Comparison of ENCODE assay signal across 23 cellular contexts in the genomic region with DNA sequence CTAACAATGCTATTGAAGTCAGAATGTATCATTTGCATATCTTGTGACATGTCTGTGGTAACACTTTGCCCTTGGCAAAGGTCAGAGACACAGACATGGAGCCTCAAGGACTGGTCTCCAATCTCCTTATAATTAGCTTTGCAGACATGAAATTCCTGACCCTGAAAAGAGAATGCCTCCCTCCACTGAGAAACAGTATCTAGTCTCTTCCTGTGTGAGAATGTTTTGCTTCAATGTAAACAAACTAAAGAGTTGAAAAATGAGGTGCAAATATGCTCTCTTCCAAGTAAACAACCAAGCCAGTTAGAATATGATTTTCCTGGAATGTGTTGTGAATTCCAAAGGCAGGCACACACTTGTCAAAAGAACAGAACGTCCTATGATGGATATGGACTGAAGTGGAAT.
A peak's percentile ranks its signal among the peaks of the same experiment; 100 is the strongest.
DNase-seq lines count a peak whose midpoint lies in the region; ATAC-seq, FAIRE-seq and TF ChIP-seq lines count a peak whose summit lies in the region.
"Had no signal": no experiment of that assay in that cellular context is flagged by ENCODE, and none has a peak within 500 bp of the region (broad histone marks: within the 10 kb centered on the region; RNA-seq: fewer than 3 reads in every experiment).

No MANE protein-coding gene starts in this region.

- H3K9me1 ChIP-seq in IMR-90 (ENCODE audit: insufficient read depth, low read length): peaks cover 3% of the 10 kb centered on the region; the same call in 1 of the 2 replicates
- H3K9me1 ChIP-seq in keratinocyte (ENCODE audit: control insufficient read depth, extremely low read depth, insufficient read depth, low read length): no peaks in the 10 kb centered on the region

- TF ChIP-seq CTCF in IMR-90 (conservative IDR thresholded peaks at IDR 0.05; ENCODE audit: low read depth, low read length) (no peak), chondrocyte (IDR thresholded peaks at IDR 0.05) (no peak), keratinocyte (optimal IDR thresholded peaks at IDR 0.05 in 1 of 3, IDR thresholded peaks at IDR 0.05 in 1 of 3, conservative IDR thresholded peaks at IDR 0.05 in 1 of 3; ENCODE audit: extremely low read depth in 1 of 3, insufficient read depth in 2 of 3, low read length in 3 of 3) (no peak), suprapubic skin (IDR thresholded peaks at IDR 0.05) (no peak)

- DNase-seq in IMR-90 (peak; percentile 51), chondrocyte (ENCODE audit: low spot score) (no peak), keratinocyte (ENCODE audit: low read depth, low spot score) (no peak), suprapubic skin (ENCODE audit: low spot score in 2 of 2) (no peak), activated T-cell treated with anti-CD3 and anti-CD28 coated beads for 4 hours (no peak), NCI-H526 treated with DMSO at 0.1 percent for 48 hours (lab: John Stamatoyannopoulos, UW) (no peak), GM12891 (ENCODE audit: insufficient read length, low spot score) (no peak)
- DNase-seq: activated CD4-positive, alpha-beta memory T cell treated with anti-CD3 and anti-CD28 coated beads for 36 hours; activated naive CD4-positive, alpha-beta T cell treated with anti-CD3 and anti-CD28 coated beads for 36 hours; activated T-cell treated with anti-CD3 and anti-CD28 coated beads, Interleukin-2, amount 50 U/mL, for 24 hours; CD8-positive, alpha-beta memory T cell; cortex of kidney; erythroblast; H7; NCI-H1092; NCI-H2081 treated with DMSO at 0.1 percent for 48 hours; NCI-H524; Right ventricle myocardium superior; stimulated activated naive CD8-positive, alpha-beta T cell treated with anti-CD3 and anti-CD28 coated beads, Interleukin-15, amount 100 ng/mL, for 72 hours; T-helper 17 cell had no signal

- in situ Hi-C loops in IMR-90 (cut with MboI; ENCODE audit: low sequenced_read_pairs): no loop called here

- peak overlapping the region; percentile 64 for H2BK120ac ChIP-seq in IMR-90 (ENCODE audit: low read depth, low read length)

- H3K4ac ChIP-seq in IMR-90 (ENCODE audit: low read depth, low read length): peak overlapping the region; percentile 70

- no peak overlapping the region for H3K4me3 Mint-ChIP-seq in chondrocyte (ENCODE audit: unreplicated experiment)
- H3K4me3 Mint-ChIP-seq: activated CD4-positive, alpha-beta memory T cell treated with anti-CD3 and anti-CD28 coated beads for 36 hours; activated naive CD4-positive, alpha-beta T cell treated with anti-CD3 and anti-CD28 coated beads for 36 hours; activated T-cell treated with anti-CD3 and anti-CD28 coated beads, Interleukin-2, amount 50 U/mL, for 24 hours; CD8-positive, alpha-beta memory T cell; stimulated activated naive CD8-positive, alpha-beta T cell treated with anti-CD3 and anti-CD28 coated beads, Interleukin-15, amount 100 ng/mL, for 72 hours; T-helper 17 cell had no signal

- no peak overlapping the region for H2AK9ac ChIP-seq in IMR-90 (replicated peaks; ENCODE audit: low read depth, low read length, poor library complexity)

- H2BK20ac ChIP-seq in IMR-90 (ENCODE audit: low read depth, low read length): 0 out of 2 replicates have a peak overlapping the region, but pooled peaks have one; percentile 67

- POLR2A ChIA-PET in IMR-90 (lab: Charles Lee; ENCODE audit: unreplicated experiment): no interaction called here

- H3K4me1 ChIP-seq in IMR-90 (ENCODE audit: control insufficient read depth, insufficient read depth, low read length) (peaks cover 1% of the 10 kb centered on the region; the same call in 1 of the 2 replicates), keratinocyte (ENCODE audit: control insufficient read depth, extremely low read depth, insufficient read depth, low read length) (peaks cover 39% of the 10 kb centered on the region), suprapubic skin (peaks cover 4% of the 10 kb centered on the region)
- H3K4me1 ChIP-seq: right atrium auricular region had no signal

- H2BK15ac ChIP-seq in IMR-90 (ENCODE audit: low read depth, low read length): no peak overlapping the region; the same call in 2 of the 3 replicates

- H3K36me3 ChIP-seq in IMR-90 (ENCODE audit: control insufficient read depth, insufficient read depth, low read length): no peaks in the 10 kb centered on the region
- no peaks in the 10 kb centered on the region for H3K36me3 ChIP-seq in keratinocyte (ENCODE audit: control insufficient read depth in 2 of 2, extremely low read depth in 1 of 2, insufficient read depth in 2 of 2, low read length in 2 of 2)
- no peaks in the 10 kb centered on the region for H3K36me3 ChIP-seq in suprapubic skin
- H3K36me3 ChIP-seq: right atrium auricular region had no signal

- H3K14ac ChIP-seq in IMR-90 (replicated peaks; ENCODE audit: low read depth, low read length): 0 out of 2 replicates have a peak overlapping the region, but pooled peaks have one; percentile 26

- ATAC-seq in IMR-90 (ENCODE audit: low read depth): peak; percentile 44
- ATAC-seq: stimulated activated naive CD8-positive, alpha-beta T cell treated with anti-CD3 and anti-CD28 coated beads, Interleukin-15, amount 100 ng/mL, for 72 hours; T-helper 17 cell had no signal

- H3K27me3 ChIP-seq in IMR-90 (ENCODE audit: control insufficient read depth, insufficient read depth, low read length) (no peaks in the 10 kb centered on the region), keratinocyte (ENCODE audit: control insufficient read depth, extremely low read depth, insufficient read depth, low read length) (no peaks in the 10 kb centered on the region), suprapubic skin (no peaks in the 10 kb centered on the region)
- H3K27me3 ChIP-seq: right atrium auricular region had no signal

- no peak for TF ChIP-seq EP300 in suprapubic skin (IDR thresholded peaks at IDR 0.05)

- H3K9me3 Mint-ChIP-seq in chondrocyte (ENCODE audit: low read depth): peaks cover 2% of the 10 kb centered on the region
- H3K9me3 Mint-ChIP-seq: stimulated activated naive CD8-positive, alpha-beta T cell treated with anti-CD3 and anti-CD28 coated beads, Interleukin-15, amount 100 ng/mL, for 72 hours had no signal

- peak overlapping the region; percentile 60 for H3K27ac Mint-ChIP-seq in chondrocyte (ENCODE audit: unreplicated experiment)
- H3K27ac Mint-ChIP-seq: activated CD4-positive, alpha-beta memory T cell treated with anti-CD3 and anti-CD28 coated beads for 36 hours; activated naive CD4-positive, alpha-beta T cell treated with anti-CD3 and anti-CD28 coated beads for 36 hours; activated T-cell treated with anti-CD3 and anti-CD28 coated beads, Interleukin-2, amount 50 U/mL, for 24 hours; CD8-positive, alpha-beta memory T cell; stimulated activated naive CD8-positive, alpha-beta T cell treated with anti-CD3 and anti-CD28 coated beads, Interleukin-15, amount 100 ng/mL, for 72 hours; T-helper 17 cell had no signal

- no peaks in the 10 kb centered on the region for H3K36me3 Mint-ChIP-seq in chondrocyte (ENCODE audit: low read depth)
- H3K36me3 Mint-ChIP-seq: activated CD4-positive, alpha-beta memory T cell treated with anti-CD3 and anti-CD28 coated beads for 36 hours; CD8-positive, alpha-beta memory T cell had no signal

- CTCF ChIA-PET in IMR-90 (lab: Yijun Ruan, JAX): interaction anchor here (0.5 to 1.2 kb wide), 2 partner anchors 10 to 238 kb away, joined by 3 to 4 read pairs; no protein-coding TSS in a partner anchor

- WGBS in IMR-90 (ENCODE audit: extremely low coverage in 2 of 2, insufficient read length in 1 of 2), 2 experiments: no CpG with 5 or more reads among the region's 1 CpG
- 27% methylated on average over 1 of the region's 1 CpG for WGBS in suprapubic skin

- dilution Hi-C loops in IMR-90 (cut with HindIII; ENCODE audit: low sequenced_read_pairs, unreplicated experiment) (no loop called here), keratinocyte (cut with MboI; ENCODE audit: extremely low pct_ligation_motif_present, low sequenced_read_pairs) (no loop called here)

- H4K5ac ChIP-seq in IMR-90 (ENCODE audit: low read depth, low read length): peak overlapping the region; percentile 15; the same call in 1 of the 2 replicates

- H4K20me1 ChIP-seq in IMR-90 (ENCODE audit: insufficient read depth, low read length): no peaks in the 10 kb centered on the region
- H4K20me1 ChIP-seq in keratinocyte (ENCODE audit: control insufficient read depth, extremely low read depth, insufficient read depth, low read length): no peaks in the 10 kb centered on the region

- H3K27me3 Mint-ChIP-seq in chondrocyte (ENCODE audit: low read depth): no peaks in the 10 kb centered on the region
- H3K27me3 Mint-ChIP-seq: activated CD4-positive, alpha-beta memory T cell treated with anti-CD3 and anti-CD28 coated beads for 36 hours; activated T-cell treated with anti-CD3 and anti-CD28 coated beads, Interleukin-2, amount 50 U/mL, for 24 hours; stimulated activated naive CD8-positive, alpha-beta T cell treated with anti-CD3 and anti-CD28 coated beads, Interleukin-15, amount 100 ng/mL, for 72 hours; T-helper 17 cell had no signal

- H3K79me2 ChIP-seq in keratinocyte (ENCODE audit: control insufficient read depth, insufficient read depth, low read length): no peaks in the 10 kb centered on the region

- peak overlapping the region; percentile 21; the same call in 1 of the 2 replicates for H3K18ac ChIP-seq in IMR-90 (ENCODE audit: low read depth, low read length)

- peak overlapping the region; percentile 66 for H2BK5ac ChIP-seq in IMR-90 (ENCODE audit: low read depth, low read length, poor library complexity, severe bottlenecking)

- no peak overlapping the region for H2AK5ac ChIP-seq in IMR-90 (ENCODE audit: low read depth, low read length)

- H3K4me1 Mint-ChIP-seq in chondrocyte (ENCODE audit: low read depth): peaks cover 36% of the 10 kb centered on the region
- H3K4me1 Mint-ChIP-seq: CD8-positive, alpha-beta memory T cell; stimulated activated naive CD8-positive, alpha-beta T cell treated with anti-CD3 and anti-CD28 coated beads, Interleukin-15, amount 100 ng/mL, for 72 hours; T-helper 17 cell had no signal

- H3K27ac ChIP-seq in IMR-90 (ENCODE audit: insufficient read depth, low read length): peak overlapping the region; percentile 6; the same call in 1 of the 2 replicates
- peak overlapping the region; percentile 50 for H3K27ac ChIP-seq in keratinocyte (ENCODE audit: control insufficient read depth, insufficient read depth, low read length)
- H3K27ac ChIP-seq in suprapubic skin: peak overlapping the region; percentile 36
- H3K27ac ChIP-seq: KMS-11, right atrium auricular region had no signal

- H3K79me1 ChIP-seq in IMR-90 (ENCODE audit: low read depth in 1 of 2, low read length in 2 of 2): no peaks in the 10 kb centered on the region

- BruUV-seq in IMR-90 (replicated peaks; lab: Mats Ljungman, UMichigan): no TSS peak

- TF ChIP-seq RAD21 in IMR-90 (IDR thresholded peaks at IDR 0.05; ENCODE audit: low read length): no peak

- H2AFZ ChIP-seq in IMR-90 (replicated peaks; ENCODE audit: low read length, poor library complexity) (no peak overlapping the region), keratinocyte (ENCODE audit: control insufficient read depth, low read length) (no peak overlapping the region)

- no peak overlapping the region for H4K91ac ChIP-seq in IMR-90 (ENCODE audit: insufficient read depth, low read depth, low read length)

- H3K4me3 ChIP-seq in IMR-90 (ENCODE audit: insufficient read depth, low read depth, low read length) (no peak overlapping the region), keratinocyte (ENCODE audit: control insufficient read depth in 2 of 3, extremely low read depth in 1 of 3, insufficient read depth in 2 of 3, low read depth in 1 of 3, low read length in 3 of 3) (no peak overlapping the region), suprapubic skin (no peak overlapping the region)
- H3K4me3 ChIP-seq: right atrium auricular region had no signal

- H3K4me2 ChIP-seq in IMR-90 (ENCODE audit: low read depth, low read length) (peak overlapping the region; percentile 8; the same call in 1 of the 2 replicates), keratinocyte (ENCODE audit: control insufficient read depth, extremely low read depth, insufficient read depth, low read depth, low read length) (peak overlapping the region; percentile 41)
- H3K4me2 ChIP-seq: KMS-11 had no signal

- H3K9me3 ChIP-seq in IMR-90 (ENCODE audit: control insufficient read depth, insufficient read depth, low read length) (no peaks in the 10 kb centered on the region), keratinocyte (ENCODE audit: control insufficient read depth, low read depth, low read length) (no peaks in the 10 kb centered on the region), suprapubic skin (no peaks in the 10 kb centered on the region)
- H3K9me3 ChIP-seq: right atrium auricular region had no signal

- H3K9ac ChIP-seq in IMR-90 (ENCODE audit: low read depth, low read length): no peak overlapping the region
- no peak overlapping the region for H3K9ac ChIP-seq in keratinocyte (ENCODE audit: control insufficient read depth, extremely low read depth, insufficient read depth, low read length)
- H3K9ac ChIP-seq: KMS-11 had no signal

- intact Hi-C loops in IMR-90 (cut with micrococcal nuclease): no loop called here

- TF ChIP-seq POLR2A in IMR-90 (IDR thresholded peaks at IDR 0.05; ENCODE audit: low read depth, low read length) (no peak), suprapubic skin (IDR thresholded peaks at IDR 0.05) (no peak), GM12891 (IDR thresholded peaks at IDR 0.05; ENCODE audit: low read depth, low read length) (no peak)

- H4K8ac ChIP-seq in IMR-90 (ENCODE audit: low read depth in 2 of 2, low read length in 2 of 2): peak overlapping the region in 1 of 2 experiments; percentile 55; a peak in 2 of 4 replicates

- FAIRE-seq in keratinocyte (lab: Jason Lieb, UNC) (peak; percentile 84), GM12891 (lab: Jason Lieb, UNC) (no peak)
- FAIRE-seq: islet of Langerhans had no signal

- H3K56ac ChIP-seq in IMR-90 (ENCODE audit: extremely low read depth, insufficient read depth, low read length): no peak overlapping the region

- no peak overlapping the region for H3K23ac ChIP-seq in IMR-90 (ENCODE audit: low read depth, low read length)
